Comparison of ENCODE assay signal across 1 cellular context in the genomic region with DNA sequence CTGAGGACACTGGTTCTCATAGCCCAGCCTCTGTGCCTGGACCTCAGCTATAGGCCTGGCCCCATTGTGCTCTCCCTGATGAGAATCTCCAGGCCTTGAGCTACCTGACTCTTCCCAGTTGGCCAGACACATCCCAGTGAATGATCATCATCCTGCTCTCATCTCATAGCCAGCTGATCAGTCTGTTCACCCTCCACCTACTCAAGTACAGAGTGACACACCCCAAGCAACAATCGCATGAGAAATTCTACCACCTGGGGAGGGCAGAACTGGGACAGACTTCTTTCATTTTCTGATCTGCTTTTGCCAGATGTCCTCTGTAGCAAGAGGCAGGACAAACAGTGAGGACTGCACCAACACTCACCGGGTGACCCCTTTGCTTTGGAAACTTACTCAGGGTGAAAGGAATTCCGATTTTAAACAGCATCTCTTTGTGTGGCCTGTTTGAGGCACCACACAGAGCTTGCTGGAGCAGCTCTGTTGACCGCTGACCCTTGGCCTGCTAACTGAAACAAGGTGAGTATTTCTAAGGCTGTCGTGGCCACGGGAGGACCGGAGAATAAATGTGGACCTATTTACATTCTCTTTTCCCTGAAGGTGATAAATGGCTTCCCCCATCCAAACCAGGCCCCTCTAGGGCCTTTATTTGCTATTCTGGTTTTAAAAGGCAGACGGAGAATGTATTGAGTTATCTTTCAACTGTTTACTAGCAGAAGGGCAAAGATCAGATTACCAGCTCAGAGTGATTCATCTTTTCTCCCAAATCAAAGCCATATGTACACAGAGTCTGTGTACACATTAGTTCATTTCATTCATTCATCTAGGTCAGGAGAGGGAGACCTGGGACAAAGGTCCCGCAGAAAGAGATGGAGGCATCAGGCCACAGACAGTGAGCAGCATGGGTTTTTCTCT.
TF ChIP-seq lines count a peak whose summit lies in the region.

No MANE protein-coding gene starts in this region.

TF ChIP-seq in HepG2, 621 proteins besides CTCF, POLR2A, EP300 and RAD21 (continued from another document and continues in another):
- peak; percentile 50; the same call in 1 of the 2 replicates for TF ChIP-seq ZBTB34 (CRISPR knock-in tag; IDR thresholded peaks at IDR 0.05)
- TF ChIP-seq PLRG1 (conservative IDR thresholded peaks at IDR 0.05): no peak
- no peak for TF ChIP-seq ZIK1 (CRISPR knock-in tag; IDR thresholded peaks at IDR 0.05; ENCODE audit: borderline replicate concordance, low read depth)
- TF ChIP-seq, protein P1, sequence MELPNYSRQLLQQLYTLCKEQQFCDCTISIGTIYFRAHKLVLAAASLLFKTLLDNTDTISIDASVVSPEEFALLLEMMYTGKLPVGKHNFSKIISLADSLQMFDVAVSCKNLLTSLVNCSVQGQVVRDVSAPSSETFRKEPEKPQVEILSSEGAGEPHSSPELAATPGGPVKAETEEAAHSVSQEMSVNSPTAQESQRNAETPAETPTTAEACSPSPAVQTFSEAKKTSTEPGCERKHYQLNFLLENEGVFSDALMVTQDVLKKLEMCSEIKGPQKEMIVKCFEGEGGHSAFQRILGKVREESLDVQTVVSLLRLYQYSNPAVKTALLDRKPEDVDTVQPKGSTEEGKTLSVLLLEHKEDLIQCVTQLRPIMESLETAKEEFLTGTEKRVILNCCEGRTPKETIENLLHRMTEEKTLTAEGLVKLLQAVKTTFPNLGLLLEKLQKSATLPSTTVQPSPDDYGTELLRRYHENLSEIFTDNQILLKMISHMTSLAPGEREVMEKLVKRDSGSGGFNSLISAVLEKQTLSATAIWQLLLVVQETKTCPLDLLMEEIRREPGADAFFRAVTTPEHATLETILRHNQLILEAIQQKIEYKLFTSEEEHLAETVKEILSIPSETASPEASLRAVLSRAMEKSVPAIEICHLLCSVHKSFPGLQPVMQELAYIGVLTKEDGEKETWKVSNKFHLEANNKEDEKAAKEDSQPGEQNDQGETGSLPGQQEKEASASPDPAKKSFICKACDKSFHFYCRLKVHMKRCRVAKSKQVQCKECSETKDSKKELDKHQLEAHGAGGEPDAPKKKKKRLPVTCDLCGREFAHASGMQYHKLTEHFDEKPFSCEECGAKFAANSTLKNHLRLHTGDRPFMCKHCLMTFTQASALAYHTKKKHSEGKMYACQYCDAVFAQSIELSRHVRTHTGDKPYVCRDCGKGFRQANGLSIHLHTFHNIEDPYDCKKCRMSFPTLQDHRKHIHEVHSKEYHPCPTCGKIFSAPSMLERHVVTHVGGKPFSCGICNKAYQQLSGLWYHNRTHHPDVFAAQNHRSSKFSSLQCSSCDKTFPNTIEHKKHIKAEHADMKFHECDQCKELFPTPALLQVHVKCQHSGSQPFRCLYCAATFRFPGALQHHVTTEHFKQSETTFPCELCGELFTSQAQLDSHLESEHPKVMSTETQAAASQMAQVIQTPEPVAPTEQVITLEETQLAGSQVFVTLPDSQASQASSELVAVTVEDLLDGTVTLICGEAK (IDR thresholded peaks at IDR 0.05): no peak
- TF ChIP-seq, protein P1 (CRISPR knock-in tag; IDR thresholded peaks at IDR 0.05): peak; percentile 20; the same call in 1 of the 2 replicates
- TF ChIP-seq ZNF75D (CRISPR knock-in tag; IDR thresholded peaks at IDR 0.05; ENCODE audit: borderline replicate concordance): no peak
- TF ChIP-seq ZNF251 (CRISPR knock-in tag; IDR thresholded peaks at IDR 0.05): no peak; the same call in 1 of the 2 replicates
- TF ChIP-seq MAFG (CRISPR knock-in tag; IDR thresholded peaks at IDR 0.05): no peak
- peak; percentile 95 for TF ChIP-seq MED8 (CRISPR knock-in tag; IDR thresholded peaks at IDR 0.05; ENCODE audit: insufficient replicate concordance)
- no peak for TF ChIP-seq GABPA (IDR thresholded peaks at IDR 0.05; ENCODE audit: low read depth, low read length)
- peak; percentile 48 for TF ChIP-seq GABPA (CRISPR knock-in tag; IDR thresholded peaks at IDR 0.05; ENCODE audit: low read depth)
- TF ChIP-seq, protein P2, sequence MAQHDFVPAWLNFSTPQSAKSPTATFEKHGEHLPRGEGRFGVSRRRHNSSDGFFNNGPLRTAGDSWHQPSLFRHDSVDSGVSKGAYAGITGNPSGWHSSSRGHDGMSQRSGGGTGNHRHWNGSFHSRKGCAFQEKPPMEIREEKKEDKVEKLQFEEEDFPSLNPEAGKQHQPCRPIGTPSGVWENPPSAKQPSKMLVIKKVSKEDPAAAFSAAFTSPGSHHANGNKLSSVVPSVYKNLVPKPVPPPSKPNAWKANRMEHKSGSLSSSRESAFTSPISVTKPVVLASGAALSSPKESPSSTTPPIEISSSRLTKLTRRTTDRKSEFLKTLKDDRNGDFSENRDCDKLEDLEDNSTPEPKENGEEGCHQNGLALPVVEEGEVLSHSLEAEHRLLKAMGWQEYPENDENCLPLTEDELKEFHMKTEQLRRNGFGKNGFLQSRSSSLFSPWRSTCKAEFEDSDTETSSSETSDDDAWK (CRISPR knock-in tag; IDR thresholded peaks at IDR 0.05): no peak
- no peak for TF ChIP-seq ZNF768 (CRISPR knock-in tag; IDR thresholded peaks at IDR 0.05)
- no peak; the same call in 1 of the 2 replicates for TF ChIP-seq ZFP90 (CRISPR knock-in tag; IDR thresholded peaks at IDR 0.05; ENCODE audit: borderline replicate concordance)
- TF ChIP-seq ZNF563 (CRISPR knock-in tag; IDR thresholded peaks at IDR 0.05): no peak
- TF ChIP-seq PAWR (CRISPR knock-in tag; IDR thresholded peaks at IDR 0.05; ENCODE audit: borderline replicate concordance): no peak
- TF ChIP-seq ATF2 (CRISPR knock-in tag; IDR thresholded peaks at IDR 0.05): peak; percentile 92
- TF ChIP-seq HNRNPL (IDR thresholded peaks at IDR 0.05; ENCODE audit: low read depth, low read length): no peak
- no peak; the same call in 1 of the 2 replicates for TF ChIP-seq NR1H2 (CRISPR knock-in tag; IDR thresholded peaks at IDR 0.05; ENCODE audit: borderline replicate concordance, low read depth)
- peak; percentile 69; the same call in 1 of the 2 replicates for TF ChIP-seq ZNF574 (CRISPR knock-in tag; IDR thresholded peaks at IDR 0.05)
- TF ChIP-seq NCOA2 (CRISPR knock-in tag; IDR thresholded peaks at IDR 0.05): peak; percentile 99
- TF ChIP-seq FUBP1 (CRISPR knock-in tag; IDR thresholded peaks at IDR 0.05; ENCODE audit: borderline replicate concordance): no peak
- peak; percentile 60; the same call in 1 of the 2 replicates for TF ChIP-seq ZNF614 (CRISPR knock-in tag; IDR thresholded peaks at IDR 0.05; ENCODE audit: borderline replicate concordance)
- TF ChIP-seq GMEB2 (CRISPR knock-in tag; IDR thresholded peaks at IDR 0.05; ENCODE audit: low read depth): peak; percentile 23; the same call in 1 of the 2 replicates
- no peak for TF ChIP-seq MTERF4 (CRISPR knock-in tag; IDR thresholded peaks at IDR 0.05)
- no peak for TF ChIP-seq PREB (CRISPR knock-in tag; IDR thresholded peaks at IDR 0.05)
- TF ChIP-seq BCL6 (CRISPR knock-in tag; IDR thresholded peaks at IDR 0.05): peak; percentile 92
- TF ChIP-seq SRF (IDR thresholded peaks at IDR 0.05; ENCODE audit: low read depth, low read length): 0 out of 2 replicates have a peak, but pooled peaks have one; percentile 53
